In genomic region chr22:36506637-36507517, GRCh38 we compare ENCODE assay signal across 8 cellular contexts. TPM values are rescaled to one million over a fixed set of nuclear protein-coding genes. Genes with fewer than 3 reads are reported as not detected.
DNase-seq lines count a peak whose midpoint lies in the region; ATAC-seq and TF ChIP-seq lines count a peak whose summit lies in the region.

TSS of gene FOXRED2 (minus strand) at chr22:36507040. CDS start at chr22:36506422, 618 bp downstream.

- WGBS in IMR-90 (ENCODE audit: extremely low coverage in 2 of 2, insufficient read length in 1 of 2), 2 experiments = 9% methylated on average over 40 of the region's 75 CpGs; no CpG with 5 or more reads in 1 of the 2 experiments

- no TSS peak for BruUV-seq in IMR-90 (replicated peaks; lab: Mats Ljungman, UMichigan)

- peaks cover 12% of the 10 kb centered on the region for H3K9me1 ChIP-seq in IMR-90 (ENCODE audit: insufficient read depth, low read length)

- H3K14ac ChIP-seq in IMR-90 (replicated peaks; ENCODE audit: low read depth, low read length) = peak within 1 kb of the TSS; percentile 94

- DNase-seq in CD8-positive, alpha-beta T cell = peak; percentile 77 to 94 (median 87)
- peak; percentile 99 for DNase-seq in GM20000 (ENCODE audit: low spot score)
- peak; percentile 68 for DNase-seq in IMR-90
- peak; percentile 55 for DNase-seq in OCI-M2 (lab: John Stamatoyannopoulos, UW; ENCODE audit: unreplicated experiment)
- DNase-seq in activated T-cell treated with anti-CD3 and anti-CD28 coated beads for 4 hours = peak; percentile 85
- peak; percentile 93 to 96 for DNase-seq in erythroblast (lab: John Stamatoyannopoulos, UW)
- peak; percentile 91 for DNase-seq in stimulated activated CD8-positive, alpha-beta memory T cell treated with anti-CD3 and anti-CD28 coated beads, Interleukin-4, amount 100 ng/mL, for 48 hours

- H3K27me3 Mint-ChIP-seq in CD8-positive, alpha-beta T cell (ENCODE audit: low read depth) = no peaks in the 10 kb centered on the region

- H3K56ac ChIP-seq in IMR-90 (ENCODE audit: extremely low read depth, insufficient read depth, low read length) = peak within 1 kb of the TSS; percentile 24; the same call in 1 of the 2 replicates

- peaks cover 12% of the 10 kb centered on the region for H4K20me1 ChIP-seq in IMR-90 (ENCODE audit: insufficient read depth, low read length)

- H3K18ac ChIP-seq in IMR-90 (ENCODE audit: low read depth, low read length) = peak within 1 kb of the TSS; percentile 49; the same call in 1 of the 2 replicates

- H2AFZ ChIP-seq in IMR-90 (replicated peaks; ENCODE audit: low read length, poor library complexity) = peak within 1 kb of the TSS; percentile 95

- H3K4ac ChIP-seq in IMR-90 (ENCODE audit: low read depth, low read length) = peak within 1 kb of the TSS; percentile 90

- H3K9ac ChIP-seq in IMR-90 (ENCODE audit: low read depth, low read length) = peak within 1 kb of the TSS; percentile 58
- H3K9ac ChIP-seq in mucosa of rectum (ENCODE audit: low read depth in 1 of 2, low read length in 2 of 2) = peak within 1 kb of the TSS; percentile 50 to 58

- peaks cover 3 to 19% of the 10 kb centered on the region in 2 experiments; a peak in 2 of 4 replicates for H3K79me1 ChIP-seq in IMR-90 (ENCODE audit: low read depth in 1 of 2, low read length in 2 of 2)

- H2BK5ac ChIP-seq in IMR-90 (ENCODE audit: low read depth, low read length, poor library complexity, severe bottlenecking) = peak within 1 kb of the TSS; percentile 32

- ATAC-seq in CD8-positive, alpha-beta T cell = peak; percentile 94
- peak; percentile 92 for ATAC-seq in IMR-90 (ENCODE audit: low read depth)

- H3K27ac ChIP-seq in CD8-positive, alpha-beta T cell (ENCODE audit: low read depth, low read length) = peak within 1 kb of the TSS; percentile 41
- H3K27ac ChIP-seq in IMR-90 (ENCODE audit: insufficient read depth, low read length) = peak within 1 kb of the TSS; percentile 54
- H3K27ac ChIP-seq in mucosa of rectum (ENCODE audit: low read depth in 2 of 2, low read length in 2 of 2) = peak within 1 kb of the TSS; percentile 31 to 63

- H4K91ac ChIP-seq in IMR-90 (ENCODE audit: insufficient read depth, low read depth, low read length) = peak within 1 kb of the TSS; percentile 58

- peak within 1 kb of the TSS; percentile 65 for H2BK120ac ChIP-seq in IMR-90 (ENCODE audit: low read depth, low read length)

- TF ChIP-seq POLR2A in IMR-90 (IDR thresholded peaks at IDR 0.05; ENCODE audit: low read depth, low read length) = peak; percentile 56; the same call in 1 of the 2 replicates
- TF ChIP-seq POLR2A in erythroblast (IDR thresholded peaks at IDR 0.05; ENCODE audit: low read length) = peak; percentile 91

- H3K4me3 Mint-ChIP-seq in CD8-positive, alpha-beta T cell = peak within 1 kb of the TSS; percentile 73

- dilution Hi-C loops in IMR-90 (cut with HindIII; ENCODE audit: low sequenced_read_pairs, unreplicated experiment) = no loop called here

- H3K27ac Mint-ChIP-seq in CD8-positive, alpha-beta T cell = peak within 1 kb of the TSS; percentile 55

- intact Hi-C loops in CD8-positive, alpha-beta T cell (cut with DNase I, micrococcal nuclease) = loop anchor here (1.0 to 5.0 kb wide), 4 partner anchors 22 to 1105 kb away; partner anchors contain the start of genes EIF3D (in 2 of the 2) and MCM5 (in 1 of the 2)
- intact Hi-C loops in IMR-90 (cut with micrococcal nuclease) = no loop called here

- H2BK20ac ChIP-seq in IMR-90 (ENCODE audit: low read depth, low read length) = 0 out of 2 replicates have a peak within 1 kb of the TSS, but pooled peaks have one; percentile 23

- no peak for TF ChIP-seq RAD21 in IMR-90 (IDR thresholded peaks at IDR 0.05; ENCODE audit: low read length)

- H3K4me1 Mint-ChIP-seq in CD8-positive, alpha-beta T cell (ENCODE audit: low read depth) = peaks cover 13% of the 10 kb centered on the region

- POLR2A ChIA-PET in CD8-positive, alpha-beta T cell (lab: Charles Lee) = interaction anchor here (0.5 to 2.0 kb wide), 11 partner anchors 12 to 221 kb away, joined by 3 to 9 read pairs (median 3); partner anchors contain the start of genes EIF3D and TXN2
- POLR2A ChIA-PET in IMR-90 (lab: Charles Lee; ENCODE audit: unreplicated experiment) = no interaction called here

- H3K36me3 Mint-ChIP-seq in CD8-positive, alpha-beta T cell = peaks cover 21% of the 10 kb centered on the region

- no peaks in the 10 kb centered on the region for H3K9me3 Mint-ChIP-seq in CD8-positive, alpha-beta T cell

- CTCF ChIA-PET in CD8-positive, alpha-beta T cell (lab: Charles Lee) = interaction anchor here (0.6 to 1.0 kb wide), 2 partner anchors 125 to 205 kb away, joined by 3 read pairs; no protein-coding TSS in a partner anchor
- CTCF ChIA-PET in IMR-90 (lab: Yijun Ruan, JAX) = no interaction called here

- H3K4me3 ChIP-seq in CD8-positive, alpha-beta T cell (ENCODE audit: low read depth, low read length) = peak within 1 kb of the TSS; percentile 82
- H3K4me3 ChIP-seq in IMR-90 (ENCODE audit: insufficient read depth, low read depth, low read length) (peak within 1 kb of the TSS; percentile 58), mucosa of rectum (ENCODE audit: low read length in 2 of 2) (peak within 1 kb of the TSS; percentile 48 to 73)

- peak within 1 kb of the TSS; percentile 84 for H4K5ac ChIP-seq in IMR-90 (ENCODE audit: low read depth, low read length)

- peaks cover 16% of the 10 kb centered on the region for H3K4me1 ChIP-seq in CD8-positive, alpha-beta T cell (ENCODE audit: insufficient read depth, low read length)
- H3K4me1 ChIP-seq in IMR-90 (ENCODE audit: control insufficient read depth, insufficient read depth, low read length) = no peaks in the 10 kb centered on the region
- H3K4me1 ChIP-seq in mucosa of rectum (ENCODE audit: control insufficient read depth in 2 of 2, insufficient read depth in 2 of 2, low read length in 2 of 2) = peaks cover 11 to 12% of the 10 kb centered on the region in 2 donors

- peaks cover 6% of the 10 kb centered on the region for H3K36me3 ChIP-seq in CD8-positive, alpha-beta T cell (ENCODE audit: insufficient read depth, low read length)
- H3K36me3 ChIP-seq in IMR-90 (ENCODE audit: control insufficient read depth, insufficient read depth, low read length) (peaks cover 20% of the 10 kb centered on the region), mucosa of rectum (ENCODE audit: control insufficient read depth in 2 of 2, insufficient read depth in 2 of 2, low read length in 2 of 2) (peaks cover 14% of the 10 kb centered on the region in 2 donors)

- in situ Hi-C loops in IMR-90 (cut with MboI; ENCODE audit: low sequenced_read_pairs) = loop anchor here (25.0 kb wide), 1 partner anchor 1195 kb away; no protein-coding TSS in a partner anchor

- no peak for TF ChIP-seq CTCF in CD8-positive, alpha-beta T cell (IDR thresholded peaks at IDR 0.05)
- no peak for TF ChIP-seq CTCF in GM20000 (IDR thresholded peaks at IDR 0.05; ENCODE audit: extremely low read depth, missing control alignments)
- TF ChIP-seq CTCF in IMR-90 (conservative IDR thresholded peaks at IDR 0.05; ENCODE audit: low read depth, low read length) = no peak

- H4K8ac ChIP-seq in IMR-90 (ENCODE audit: low read depth in 2 of 2, low read length in 2 of 2) = peak within 1 kb of the TSS; percentile 61 to 98

- peak within 1 kb of the TSS; percentile 97 for H2AK9ac ChIP-seq in IMR-90 (replicated peaks; ENCODE audit: low read depth, low read length, poor library complexity)

- H3K27me3 ChIP-seq in CD8-positive, alpha-beta T cell (ENCODE audit: insufficient read depth, low read length) = no peaks in the 10 kb centered on the region
- H3K27me3 ChIP-seq in IMR-90 (ENCODE audit: control insufficient read depth, insufficient read depth, low read length) (no peaks in the 10 kb centered on the region), mucosa of rectum (ENCODE audit: control insufficient read depth in 2 of 2, insufficient read depth in 2 of 2, low read length in 2 of 2) (no peaks in the 10 kb centered on the region)

- no peak within 1 kb of the TSS for H2BK15ac ChIP-seq in IMR-90 (ENCODE audit: low read depth, low read length)

- H3K9me3 ChIP-seq in CD8-positive, alpha-beta T cell (ENCODE audit: low read length) = no peaks in the 10 kb centered on the region
- H3K9me3 ChIP-seq in IMR-90 (ENCODE audit: control insufficient read depth, insufficient read depth, low read length) (no peaks in the 10 kb centered on the region), mucosa of rectum (ENCODE audit: control insufficient read depth in 2 of 2, low read length in 2 of 2) (no peaks in the 10 kb centered on the region)

- H3K4me2 ChIP-seq in IMR-90 (ENCODE audit: low read depth, low read length) = peak within 1 kb of the TSS; percentile 86

- peak within 1 kb of the TSS; percentile 84 for H3K23ac ChIP-seq in IMR-90 (ENCODE audit: low read depth, low read length)

- H2AK5ac ChIP-seq in IMR-90 (ENCODE audit: low read depth, low read length) = peak within 1 kb of the TSS; percentile 52

TF ChIP-seq in IMR-90, 13 proteins besides CTCF, POLR2A, EP300 and RAD21 (continues in another document):
- TF ChIP-seq BHLHE40 (IDR thresholded peaks at IDR 0.05; ENCODE audit: low read depth, low read length) (peak; percentile 96), FOS (IDR thresholded peaks at IDR 0.05; ENCODE audit: low read depth, low read length) (0 out of 2 replicates have a peak, but pooled peaks have one; percentile 27), SMC3 (IDR thresholded peaks at IDR 0.05; ENCODE audit: low read depth, low read length) (no peak), RFX5 (IDR thresholded peaks at IDR 0.05; ENCODE audit: low read depth, low read length) (no peak), NFE2L2 (IDR thresholded peaks at IDR 0.05; ENCODE audit: low read depth, low read length) (no peak), MAZ (IDR thresholded peaks at IDR 0.05; ENCODE audit: borderline replicate concordance, low read depth, low read length) (no peak; the same call in 1 of the 2 replicates)
- TF ChIP-seq, protein P1, sequence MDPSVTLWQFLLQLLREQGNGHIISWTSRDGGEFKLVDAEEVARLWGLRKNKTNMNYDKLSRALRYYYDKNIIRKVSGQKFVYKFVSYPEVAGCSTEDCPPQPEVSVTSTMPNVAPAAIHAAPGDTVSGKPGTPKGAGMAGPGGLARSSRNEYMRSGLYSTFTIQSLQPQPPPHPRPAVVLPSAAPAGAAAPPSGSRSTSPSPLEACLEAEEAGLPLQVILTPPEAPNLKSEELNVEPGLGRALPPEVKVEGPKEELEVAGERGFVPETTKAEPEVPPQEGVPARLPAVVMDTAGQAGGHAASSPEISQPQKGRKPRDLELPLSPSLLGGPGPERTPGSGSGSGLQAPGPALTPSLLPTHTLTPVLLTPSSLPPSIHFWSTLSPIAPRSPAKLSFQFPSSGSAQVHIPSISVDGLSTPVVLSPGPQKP (IDR thresholded peaks at IDR 0.05; ENCODE audit: borderline replicate concordance, low read depth, low read length) = no peak

RNA-seq across cellular contexts. Expression of gene FOXRED2, which starts in this region (rescaled TPM):
- 1 to 10 TPM; 2.1 TPM for total RNA-seq in CD8-positive, alpha-beta T cell
- total RNA-seq in IMR-90 (2012; rRNA removed) = 1.6 and 1.7 TPM in 2 replicates
- 4.0 and 4.1 TPM in 2 replicates for polyA plus RNA-seq in IMR-90 (2012; rRNA removed)
- polyA plus RNA-seq in IMR-90 (2012; cell fraction: cytosol; rRNA removed) = 2.6 and 4.0 TPM in 2 replicates
- polyA plus RNA-seq in IMR-90 (2012; cell fraction: nucleus; rRNA removed; ENCODE audit: low replicate concordance) = 2.5 and 4.6 TPM in 2 replicates

Comparison
In these comparisons a context has a peak if more than half of its experiments do, and no peak if none do; other contexts are left out.
1. Peak in every context shown above with its lines: DNase-seq, ATAC-seq, H3K4me3 ChIP-seq and H3K27ac ChIP-seq.